9 cellular contexts compared by ENCODE assay signal in genomic region chr2:148048475-148049221, GRCh38. TPM values are rescaled to one million over a fixed set of nuclear protein-coding genes. Genes with fewer than 3 reads are reported as not detected.
DNase-seq lines count a peak whose midpoint lies in the region; ATAC-seq lines count a peak whose summit lies in the region.
"Had no signal": no experiment of that assay in that cellular context is flagged by ENCODE, and none has a peak within 500 bp of the region (broad histone marks: within the 10 kb centered on the region; RNA-seq: fewer than 3 reads in every experiment).

No MANE protein-coding gene starts in this region.

- ATAC-seq in GM19455 (IDR thresholded peaks at IDR 0.05; ENCODE audit: unreplicated experiment): peak; percentile 56
- peak; percentile 49 for ATAC-seq in HG03159 (IDR thresholded peaks at IDR 0.05; ENCODE audit: unreplicated experiment)

- H3K36me3 Mint-ChIP-seq in activated T-helper 2 cell treated with anti-CD3 and anti-CD28 coated beads, Interferon-gamma antibody, Interleukin-2, Interleukin-4, amounts not matched to agents 10 μg/mL and 5 μg/mL and 100 μg/mL, durations not matched to agents 14 hours and 24 hours and 36 hours (ENCODE audit: low read depth): no peaks in the 10 kb centered on the region

- peak; percentile 2 for DNase-seq in EL
- peak; percentile 81 for DNase-seq in astrocyte of the hippocampus (ENCODE audit: low read depth, low spot score)
- DNase-seq in activated T-helper 2 cell treated with anti-CD3 and anti-CD28 coated beads, Interferon-gamma antibody, Interleukin-2, Interleukin-4, amounts not matched to agents 10 μg/mL and 5 μg/mL and 100 μg/mL, durations not matched to agents 14 hours and 24 hours and 36 hours (ENCODE audit: low spot score): no peak
- DNase-seq in retina: no peak
- no peak for DNase-seq in dedifferentiated amniotic fluid mesenchymal stem cell (ENCODE audit: extremely low spot score)
- DNase-seq in NCI-H82 (lab: John Stamatoyannopoulos, UW): no peak
- DNase-seq: activated gamma-delta T cell treated with Interleukin-2 at 50 U/mL for 16 hours had no signal

- no peak overlapping the region for H3K4me3 Mint-ChIP-seq in activated T-helper 2 cell treated with anti-CD3 and anti-CD28 coated beads, Interferon-gamma antibody, Interleukin-2, Interleukin-4, amounts not matched to agents 10 μg/mL and 5 μg/mL and 100 μg/mL, durations not matched to agents 14 hours and 24 hours and 36 hours (ENCODE audit: low read depth)

- H3K27ac Mint-ChIP-seq in activated T-helper 2 cell treated with anti-CD3 and anti-CD28 coated beads, Interferon-gamma antibody, Interleukin-2, Interleukin-4, amounts not matched to agents 10 μg/mL and 5 μg/mL and 100 μg/mL, durations not matched to agents 14 hours and 24 hours and 36 hours: no peak overlapping the region

- H3K27me3 Mint-ChIP-seq in activated T-helper 2 cell treated with anti-CD3 and anti-CD28 coated beads, Interferon-gamma antibody, Interleukin-2, Interleukin-4, amounts not matched to agents 10 μg/mL and 5 μg/mL and 100 μg/mL, durations not matched to agents 14 hours and 24 hours and 36 hours (ENCODE audit: low read depth): no peaks in the 10 kb centered on the region

- intact Hi-C loops in activated T-helper 2 cell treated with anti-CD3 and anti-CD28 coated beads, Interferon-gamma antibody, Interleukin-2, Interleukin-4, amounts not matched to agents 10 μg/mL and 5 μg/mL and 100 μg/mL, durations not matched to agents 14 hours and 24 hours and 36 hours (cut with micrococcal nuclease): no loop called here

- no peaks in the 10 kb centered on the region for H3K9me3 Mint-ChIP-seq in activated T-helper 2 cell treated with anti-CD3 and anti-CD28 coated beads, Interferon-gamma antibody, Interleukin-2, Interleukin-4, amounts not matched to agents 10 μg/mL and 5 μg/mL and 100 μg/mL, durations not matched to agents 14 hours and 24 hours and 36 hours

- H3K4me1 Mint-ChIP-seq in activated T-helper 2 cell treated with anti-CD3 and anti-CD28 coated beads, Interferon-gamma antibody, Interleukin-2, Interleukin-4, amounts not matched to agents 10 μg/mL and 5 μg/mL and 100 μg/mL, durations not matched to agents 14 hours and 24 hours and 36 hours (ENCODE audit: low read depth): peaks cover 24% of the 10 kb centered on the region

RNA-seq across cellular contexts. Expression of gene MBD5, which starts 27.8 kb away (rescaled TPM):
- total RNA-seq in activated T-helper 2 cell treated with anti-CD3 and anti-CD28 coated beads, Interferon-gamma antibody, Interleukin-2, Interleukin-4, amounts not matched to agents 10 μg/mL and 5 μg/mL and 100 μg/mL, durations not matched to agents 14 hours and 24 hours and 36 hours: 25.0 and 28.0 TPM in 2 replicates

RNA-seq across cellular contexts. Expression of gene ORC4, which starts 28.1 kb away (rescaled TPM):
- total RNA-seq in activated T-helper 2 cell treated with anti-CD3 and anti-CD28 coated beads, Interferon-gamma antibody, Interleukin-2, Interleukin-4, amounts not matched to agents 10 μg/mL and 5 μg/mL and 100 μg/mL, durations not matched to agents 14 hours and 24 hours and 36 hours: 25.4 and 31.2 TPM in 2 replicates

Comparison
In these comparisons a context has a peak if more than half of its experiments do, and no peak if none do; other contexts are left out.
1. DNase-seq: peak in EL (single experiment) and astrocyte of the hippocampus (single experiment); none in activated T-helper 2 cell treated with anti-CD3 and anti-CD28 coated beads, Interferon-gamma antibody, Interleukin-2, Interleukin-4, amounts not matched to agents 10 μg/mL and 5 μg/mL and 100 μg/mL, durations not matched to agents 14 hours and 24 hours and 36 hours (single experiment), retina (single experiment), dedifferentiated amniotic fluid mesenchymal stem cell (single experiment) and NCI-H82 (single experiment).